ENCODE assay signal across 22 cellular contexts in genomic region chr22:45357492-45357891, GRCh38. TPM values are rescaled to one million over a fixed set of nuclear protein-coding genes. Genes with fewer than 3 reads are reported as not detected.
"Had no signal": no experiment of that assay in that cellular context is flagged by ENCODE, and none has a peak within 500 bp of the region (broad histone marks: within the 10 kb centered on the region; RNA-seq: fewer than 3 reads in every experiment).

No MANE protein-coding gene starts in this region.

- H3K9ac ChIP-seq: KMS-11, SK-N-SH had no signal

- H3K4me2 ChIP-seq: KMS-11, SK-N-SH had no signal

- H3K9me3 ChIP-seq: SK-N-SH had no signal

- DNase-seq: Kasumi-1, MM.1S, NCI-H1092 treated with DMSO at 0.1 percent for 48 hours, NCI-H1436, NCI-H187, NCI-H2029, NCI-H2081 treated with DMSO at 0.1 percent for 48 hours, NCI-H2171, NCI-H226, NCI-H446, NCI-H510A, NCI-H524 treated with DMSO at 0.1 percent for 48 hours, NCI-H69, NCI-H774, SHP77, SK-N-SH, SW 1271 had no signal

- ATAC-seq: Panc1 had no signal

- H3K9me2 ChIP-seq: SK-N-SH had no signal

- H3K27ac ChIP-seq: HL-60, KMS-11, RWPE1 had no signal

- FAIRE-seq: HTR-8/SVneo had no signal

RNA-seq across cellular contexts. Expression of gene SMC1B, which starts 55.9 kb away (rescaled TPM):
- polyA plus RNA-seq: SK-N-SH had no signal

RNA-seq across cellular contexts. Expression of gene RIBC2, which starts 56.0 kb away (rescaled TPM):
- polyA plus RNA-seq: SK-N-SH had no signal
